9 cellular contexts compared by ENCODE assay signal in the genomic region with DNA sequence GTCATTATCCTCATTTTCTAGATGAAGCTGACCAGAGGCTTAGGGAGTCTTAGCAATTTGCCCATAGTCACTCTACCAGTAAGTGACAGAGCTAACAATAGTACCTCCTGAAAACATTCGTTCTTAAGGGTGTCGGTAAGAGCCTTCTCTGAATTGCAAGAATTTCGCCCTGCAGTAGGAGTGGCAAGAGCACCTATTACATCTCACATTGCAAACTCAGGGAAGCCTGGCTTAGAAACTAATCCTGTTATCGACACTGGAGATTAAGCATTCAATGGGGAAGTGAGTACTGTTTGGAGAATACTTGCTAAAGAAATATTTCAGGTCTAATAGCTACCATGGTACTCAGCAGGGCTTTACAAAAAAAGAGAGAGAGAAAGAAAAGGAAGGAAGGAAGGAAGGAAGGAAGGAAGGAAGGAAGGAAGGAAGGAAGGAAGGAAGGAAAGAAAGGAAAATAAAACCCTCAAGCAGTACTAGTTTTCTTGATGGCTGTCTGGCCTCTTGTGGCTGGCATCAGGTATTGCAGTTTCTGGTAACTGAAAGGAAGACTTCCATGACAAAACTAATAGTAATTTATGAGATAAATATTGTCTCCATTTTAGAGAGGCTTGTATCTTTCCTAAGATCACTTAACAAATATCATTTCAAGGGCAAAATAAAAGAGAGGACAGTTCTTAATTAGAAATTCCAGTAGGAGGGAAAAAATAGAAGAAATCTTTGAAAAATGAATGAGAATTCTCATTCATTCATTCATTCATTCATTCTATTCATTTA. TPM values are rescaled to one million over a fixed set of nuclear protein-coding genes. Genes with fewer than 3 reads are reported as not detected.
DNase-seq lines count a peak whose midpoint lies in the region; ATAC-seq, FAIRE-seq and TF ChIP-seq lines count a peak whose summit lies in the region.
"Had no signal": no experiment of that assay in that cellular context is flagged by ENCODE, and none has a peak within 500 bp of the region (broad histone marks: within the 10 kb centered on the region; RNA-seq: fewer than 3 reads in every experiment).

No MANE protein-coding gene starts in this region.

- H3K9ac ChIP-seq in neural cell (ENCODE audit: low read length), result no peak overlapping the region

- H3K9me3 ChIP-seq in neural cell (ENCODE audit: low read length), result no peaks in the 10 kb centered on the region

- no peaks in the 10 kb centered on the region for H3K9me2 ChIP-seq in neural cell (ENCODE audit: insufficient read depth, low read length)

- TF ChIP-seq POLR2A in erythroblast (IDR thresholded peaks at IDR 0.05; ENCODE audit: low read length), result no peak

- FAIRE-seq in HTR-8/SVneo (lab: Jason Lieb, UNC), result no peak

- H3K27me3 ChIP-seq in neural cell (ENCODE audit: insufficient read depth, low read depth, low read length), result no peaks in the 10 kb centered on the region

- peak; percentile 92 for TF ChIP-seq RAD21 in neural cell (conservative IDR thresholded peaks at IDR 0.05)

- no peak overlapping the region for H2AFZ ChIP-seq in neural cell (ENCODE audit: low read depth, low read length)

- peaks cover 3% of the 10 kb centered on the region for H3F3A ChIP-seq in neural cell (ENCODE audit: insufficient read depth, low read length, poor library complexity, severe bottlenecking)

- no peak overlapping the region for H3K4me3 ChIP-seq in neural cell (ENCODE audit: low read length)

- no peak overlapping the region for H3K27ac ChIP-seq in neural cell (ENCODE audit: low read length)

- no peaks in the 10 kb centered on the region for H3K36me3 ChIP-seq in neural cell (ENCODE audit: insufficient read depth, low read length)

- TF ChIP-seq CTCF in neural cell (IDR thresholded peaks at IDR 0.05; ENCODE audit: poor library complexity, severe bottlenecking), result peak; percentile 90

- ATAC-seq in HG02623 (IDR thresholded peaks at IDR 0.05; ENCODE audit: unreplicated experiment), result no peak

- H3K4me2 ChIP-seq in neural cell (ENCODE audit: low read length), result no peak overlapping the region

- peak; percentile 23 for DNase-seq in NCI-H1436 (lab: John Stamatoyannopoulos, UW)
- DNase-seq in NCI-H1436 treated with DMSO at 0.1 percent for 48 hours (lab: John Stamatoyannopoulos, UW), result no peak
- DNase-seq in HTR-8/SVneo (ENCODE audit: insufficient read length, low spot score), result peak; percentile 19
- DNase-seq in RKO (ENCODE audit: low spot score), result peak; percentile 68
- peak; percentile 68 to 73 for DNase-seq in erythroblast (lab: John Stamatoyannopoulos, UW)
- DNase-seq in activated T-cell treated with anti-CD3 and anti-CD28 coated beads, Interleukin-2, amount 50 U/mL, for 48 hours, result no peak

- no peaks in the 10 kb centered on the region for H4K20me1 ChIP-seq in neural cell (ENCODE audit: insufficient read depth)

- no peak for TF ChIP-seq EP300 in neural cell (conservative IDR thresholded peaks at IDR 0.05; ENCODE audit: poor library complexity, severe bottlenecking)

- no peaks in the 10 kb centered on the region for H3K79me2 ChIP-seq in neural cell (replicated peaks; ENCODE audit: insufficient read depth, low read length)

TF ChIP-seq in neural cell, 6 proteins besides CTCF, POLR2A, EP300 and RAD21:
- TF ChIP-seq TAF1 (IDR thresholded peaks at IDR 0.05; ENCODE audit: low read depth) (no peak), MXI1 (conservative IDR thresholded peaks at IDR 0.05; ENCODE audit: poor library complexity, severe bottlenecking) (no peak), SMC3 (conservative IDR thresholded peaks at IDR 0.05; ENCODE audit: poor library complexity) (peak; percentile 95), POLR2AphosphoS5 (IDR thresholded peaks at IDR 0.05) (no peak), EZH2 (IDR thresholded peaks at IDR 0.05; ENCODE audit: borderline replicate concordance, insufficient read depth, low read length, poor library complexity, severe bottlenecking) (no peak)

RNA-seq across cellular contexts. Expression of a gene that starts 10.4 kb away (rescaled TPM):
- 6.7 and 10.2 TPM in 2 replicates for polyA plus RNA-seq in neural cell
- 5.1 and 6.5 TPM in 2 replicates for polyA minus RNA-seq in neural cell
- polyA plus RNA-seq: CD8-positive, alpha-beta memory T cell had no signal

RNA-seq across cellular contexts. Expression of a gene that starts 15.3 kb away (rescaled TPM):
- polyA plus RNA-seq in neural cell, result not detected in 2 replicates
- not detected in 2 replicates for polyA minus RNA-seq in neural cell
- polyA plus RNA-seq: CD8-positive, alpha-beta memory T cell had no signal

RNA-seq across cellular contexts. Expression of a gene that starts 20.0 kb away (rescaled TPM):
- not detected in 2 replicates for polyA plus RNA-seq in neural cell
- polyA minus RNA-seq in neural cell, result not detected in 2 replicates

Comparison
In these comparisons a context has a peak if more than half of its experiments do, and no peak if none do; other contexts are left out.
1. DNase-seq: peak in NCI-H1436 (single experiment), HTR-8/SVneo (single experiment), RKO (single experiment) and erythroblast (2 of 2); none in NCI-H1436 treated with DMSO at 0.1 percent for 48 hours (single experiment) and activated T-cell treated with anti-CD3 and anti-CD28 coated beads, Interleukin-2, amount 50 U/mL, for 48 hours (0 of 2).